Comparison of ENCODE assay signal across 8 cellular contexts in the genomic region with DNA sequence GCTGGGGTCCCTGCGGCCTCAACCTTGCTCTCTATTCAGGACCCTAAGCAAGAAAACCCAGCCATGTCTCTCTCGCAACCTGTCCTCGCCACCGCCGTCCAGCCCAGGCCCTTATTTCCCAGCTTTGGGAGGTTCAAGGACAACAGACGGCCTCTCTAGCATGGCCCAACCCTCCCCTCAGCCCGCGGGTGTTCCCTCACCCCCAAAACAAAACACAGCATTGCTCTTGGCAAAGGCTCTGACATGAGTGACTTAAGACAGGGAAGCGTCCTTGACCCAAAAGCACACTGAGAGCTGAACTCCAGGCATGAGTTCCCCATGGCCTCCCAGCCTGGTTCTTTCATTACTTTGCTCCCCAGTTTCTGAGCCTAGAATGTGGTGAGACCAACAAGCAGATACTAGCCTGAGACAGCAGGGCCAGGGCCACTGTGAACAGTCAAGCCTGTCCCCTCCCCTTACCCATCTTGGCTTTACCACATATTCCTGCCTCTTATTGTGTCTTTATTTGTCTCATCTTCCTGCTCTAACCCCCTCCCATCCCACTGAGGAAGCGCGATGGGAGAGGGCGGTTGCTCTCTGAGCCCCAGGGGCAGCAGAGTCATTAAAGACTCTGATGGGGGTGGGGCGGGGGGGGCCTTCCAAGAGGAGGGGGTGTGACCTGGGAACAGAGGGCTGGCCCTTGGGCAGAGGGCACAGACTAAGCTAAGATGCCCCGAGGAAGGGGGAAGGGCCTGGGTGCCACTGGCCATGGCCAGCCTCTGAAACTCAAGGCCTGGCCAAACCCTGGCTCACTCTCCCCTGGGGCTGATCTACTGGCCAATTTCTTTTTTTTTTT. TPM values are rescaled to one million over a fixed set of nuclear protein-coding genes. Genes with fewer than 3 reads are reported as not detected.
DNase-seq lines count a peak whose midpoint lies in the region; ATAC-seq and TF ChIP-seq lines count a peak whose summit lies in the region.

No MANE protein-coding gene starts in this region.

- no peak for TF ChIP-seq EP300 in upper lobe of left lung (IDR thresholded peaks at IDR 0.05)

- no peaks in the 10 kb centered on the region for H3K27me3 Mint-ChIP-seq in activated T-cell treated with anti-CD3 and anti-CD28 coated beads, Interleukin-2, amount 50 U/mL, for 4 hours (ENCODE audit: low read depth)

- H3K9me3 ChIP-seq in adipocyte (ENCODE audit: control insufficient read depth, low read length), result no peaks in the 10 kb centered on the region
- H3K9me3 ChIP-seq in right lobe of liver, result no peaks in the 10 kb centered on the region
- H3K9me3 ChIP-seq in upper lobe of left lung, result no peaks in the 10 kb centered on the region

- no peak for TF ChIP-seq CTCF in right lobe of liver (IDR thresholded peaks at IDR 0.05)
- no peak for TF ChIP-seq CTCF in upper lobe of left lung (IDR thresholded peaks at IDR 0.05)

- H3K4me3 ChIP-seq in adipocyte (ENCODE audit: low read length), result peak overlapping the region; percentile 77
- no peak overlapping the region for H3K4me3 ChIP-seq in right lobe of liver
- H3K4me3 ChIP-seq in upper lobe of left lung, result peak overlapping the region in 1 of 4 donors; percentile 68

- H3K36me3 ChIP-seq in adipocyte (ENCODE audit: control insufficient read depth, insufficient read depth, low read length, severe bottlenecking) (peaks cover 20% of the 10 kb centered on the region), right lobe of liver (peaks cover 0 to 4% (median 0%) of the 10 kb centered on the region in 4 donors), upper lobe of left lung (peaks cover 0 to 9% (median 3%) of the 10 kb centered on the region in 4 donors)

- peaks cover 75% of the 10 kb centered on the region for H3K4me1 Mint-ChIP-seq in activated T-cell treated with anti-CD3 and anti-CD28 coated beads, Interleukin-2, amount 50 U/mL, for 4 hours (ENCODE audit: low read depth)

- H3K27me3 ChIP-seq in adipocyte (replicated peaks; ENCODE audit: control insufficient read depth, insufficient read depth, low read length) (no peaks in the 10 kb centered on the region), right lobe of liver (no peaks in the 10 kb centered on the region), upper lobe of left lung (no peaks in the 10 kb centered on the region)

- peak overlapping the region; percentile 82 for H3K9ac ChIP-seq in adipocyte (ENCODE audit: low read length)

- H3K36me3 Mint-ChIP-seq in activated T-cell treated with anti-CD3 and anti-CD28 coated beads, Interleukin-2, amount 50 U/mL, for 4 hours (ENCODE audit: insufficient read depth), result no peaks in the 10 kb centered on the region

- DNase-seq in activated T-cell treated with anti-CD3 and anti-CD28 coated beads, Interleukin-2, amount 50 U/mL, for 4 hours, result no peak
- DNase-seq in activated T-cell treated with anti-CD3 and anti-CD28 coated beads for 4 hours (no peak), adipocyte (ENCODE audit: low read depth) (no peak), right lobe of liver (no peak), upper lobe of left lung (peak; percentile 57 to 67), NCI-H1092 treated with DMSO at 0.1 percent for 48 hours (lab: John Stamatoyannopoulos, UW) (no peak)
- DNase-seq in stimulated activated CD4-positive, alpha-beta T cell treated with anti-CD3 and anti-CD28 coated beads, Interleukin-1b, Interleukin-23, amount 100 ng/mL, for 48 hours, result no peak

- intact Hi-C loops in right lobe of liver (cut with DNase I), result no loop called here

- H3K4me1 ChIP-seq in adipocyte (ENCODE audit: control insufficient read depth, insufficient read depth, low read length) (peaks cover 54% of the 10 kb centered on the region), right lobe of liver (peaks cover 0 to 78% (median 40%) of the 10 kb centered on the region in 4 donors), upper lobe of left lung (peaks cover 50 to 82% (median 66%) of the 10 kb centered on the region in 4 donors)

- H3K27ac ChIP-seq in right lobe of liver (peak overlapping the region; percentile 41 to 86 (median 84)), upper lobe of left lung (peak overlapping the region; percentile 61 to 91 (median 84))

- TF ChIP-seq POLR2A in right lobe of liver (IDR thresholded peaks at IDR 0.05), result no peak
- TF ChIP-seq POLR2A in upper lobe of left lung (IDR thresholded peaks at IDR 0.05), result no peak

- H3K4me3 Mint-ChIP-seq in activated T-cell treated with anti-CD3 and anti-CD28 coated beads, Interleukin-2, amount 50 U/mL, for 4 hours, result peak overlapping the region; percentile 37

- H3K9me3 Mint-ChIP-seq in activated T-cell treated with anti-CD3 and anti-CD28 coated beads, Interleukin-2, amount 50 U/mL, for 4 hours, result no peaks in the 10 kb centered on the region

- no peak for ATAC-seq in activated T-cell treated with anti-CD3 and anti-CD28 coated beads, Interleukin-2, amount 50 U/mL, for 4 hours
- peak in 1 of 4 donors; percentile 11 for ATAC-seq in right lobe of liver
- ATAC-seq in upper lobe of left lung (ENCODE audit: low FRiP score in 2 of 2), result no peak
- no peak for ATAC-seq in GM18861 (IDR thresholded peaks at IDR 0.05; ENCODE audit: unreplicated experiment)

- 34% methylated on average over 9 of the region's 14 CpGs for WGBS in right lobe of liver (ENCODE audit: insufficient coverage, low coverage, low lambda C conversion rate, missing lambda C conversion rate)
- 32 to 38% methylated on average over 14 of the region's 14 CpGs for WGBS in upper lobe of left lung, 2 donors

RNA-seq across cellular contexts. Expression of gene SREBF1, which starts 11.8 kb away (rescaled TPM):
- total RNA-seq in activated T-cell treated with anti-CD3 and anti-CD28 coated beads, Interleukin-2, amount 50 U/mL, for 4 hours, result 10 to 100 TPM; 34.3 to 44.0 (median 34.6) TPM
- 100 to 1,000 TPM in 4 of 6 experiments, 10 to 100 TPM in 2; 63.8 to 246 (median 173) TPM for total RNA-seq in right lobe of liver
- total RNA-seq in upper lobe of left lung, result 100 to 1,000 TPM in 3 of 6 donors, 10 to 100 TPM in 3; 64.2 to 579 (median 123) TPM

Comparison
In these comparisons a context has a peak if more than half of its experiments do, and no peak if none do; other contexts are left out.
1. DNase-seq: peak in upper lobe of left lung (2 of 2); none in activated T-cell treated with anti-CD3 and anti-CD28 coated beads, Interleukin-2, amount 50 U/mL, for 4 hours (single experiment), activated T-cell treated with anti-CD3 and anti-CD28 coated beads for 4 hours (single experiment), adipocyte (single experiment), right lobe of liver (0 of 3), NCI-H1092 treated with DMSO at 0.1 percent for 48 hours (single experiment) and stimulated activated CD4-positive, alpha-beta T cell treated with anti-CD3 and anti-CD28 coated beads, Interleukin-1b, Interleukin-23, amount 100 ng/mL, for 48 hours (single experiment).